ENCODE assay signal across 20 cellular contexts in the genomic region with DNA sequence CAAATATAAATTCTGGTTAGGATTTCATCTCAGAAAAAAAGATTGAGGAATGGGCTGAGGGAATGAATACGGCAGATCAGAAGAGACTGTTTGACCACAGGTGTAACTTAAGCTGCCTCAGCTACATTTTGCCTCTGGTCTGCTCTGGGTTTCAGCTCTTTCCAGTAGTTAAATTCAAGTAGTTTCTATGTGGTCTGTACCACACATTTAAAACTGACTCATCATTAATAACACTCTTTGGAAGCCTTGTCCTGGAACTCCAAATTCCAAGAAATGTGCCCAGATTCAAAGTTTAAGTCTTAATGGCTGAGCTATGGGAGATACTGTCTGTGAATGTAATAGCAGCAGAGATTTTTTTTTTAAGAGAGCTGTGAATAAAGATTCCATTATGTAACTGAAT.
A peak's percentile ranks its signal among the peaks of the same experiment; 100 is the strongest.
DNase-seq lines count a peak whose midpoint lies in the region; ATAC-seq, FAIRE-seq and TF ChIP-seq lines count a peak whose summit lies in the region.
"Had no signal": no experiment of that assay in that cellular context is flagged by ENCODE, and none has a peak within 500 bp of the region (broad histone marks: within the 10 kb centered on the region; RNA-seq: fewer than 3 reads in every experiment).

No MANE protein-coding gene starts in this region.

- H3K9me3 ChIP-seq in K562 (replicated peaks; ENCODE audit: control insufficient read depth, insufficient read depth, low read depth, low read length) (no peaks in the 10 kb centered on the region), A673 (ENCODE audit: low read depth, low read length, poor library complexity, severe bottlenecking) (no peaks in the 10 kb centered on the region)
- H3K9me3 ChIP-seq: gastroesophageal sphincter had no signal

- H3K4me3 ChIP-seq in KMS-11 (IDR thresholded peaks at IDR 0.05; ENCODE audit: insufficient read depth, low read depth, low read length), result peak overlapping the region; percentile 14
- no peak overlapping the region for H3K4me3 ChIP-seq in K562
- H3K4me3 ChIP-seq in coronary artery, result no peak overlapping the region
- no peak overlapping the region for H3K4me3 ChIP-seq in A673 (ENCODE audit: low read depth, low read length, poor library complexity, severe bottlenecking)
- H3K4me3 ChIP-seq: gastroesophageal sphincter had no signal

- no peak for ATAC-seq in K562
- ATAC-seq: gastroesophageal sphincter had no signal

- DNase-seq in COLO829 (ENCODE audit: low spot score), result peak; percentile 29
- DNase-seq in K562 (ENCODE audit: extremely low read depth in 1 of 4, low spot score in 3 of 4), result no peak
- DNase-seq in iris pigment epithelial cell (ENCODE audit: low read depth), result peak; percentile 19
- DNase-seq in GDM1 (lab: John Stamatoyannopoulos, UW), result no peak
- DNase-seq in coronary artery (ENCODE audit: low spot score), result no peak
- no peak for DNase-seq in A673 (ENCODE audit: low spot score)
- DNase-seq in RCC 7860 (ENCODE audit: low spot score), result no peak
- DNase-seq: activated CD4-positive, alpha-beta T cell treated with anti-CD3 and anti-CD28 coated beads, Interleukin-2, amount 10 ng/mL, durations not matched to agents 24 days and 14 days; activated naive CD4-positive, alpha-beta T cell treated with anti-CD3 and anti-CD28 coated beads, Interleukin-2, amount 10 ng/mL, durations not matched to agents 7 days and 5 days; DMS53; H9; kidney glomerular epithelial cell; mammary epithelial cell; NCI-H1694; NCI-H748 treated with DMSO at 0.1 percent for 48 hours; OCI-M1; stimulated activated CD4-positive, alpha-beta T cell treated with anti-CD3 and anti-CD28 coated beads, Interleukin-4, amount 100 ng/mL, for 24 hours; stimulated activated naive CD4-positive, alpha-beta T cell treated with Interleukin-2 at 50 U/mL for 16 hours had no signal

- H3K9ac ChIP-seq in KMS-11, result peak overlapping the region; percentile 23; the same call in 1 of the 2 replicates
- no peak overlapping the region for H3K9ac ChIP-seq in K562 (ENCODE audit: insufficient read depth in 1 of 2, low read depth in 2 of 2, low read length in 2 of 2)

- CTCF ChIA-PET in K562 (lab: Yijun Ruan, JAX; ENCODE audit: low intra/inter-chr PET ratio) (no interaction called here), A673 (lab: Charles Lee) (no interaction called here)

- TF ChIP-seq POLR2A in K562 (conservative IDR thresholded peaks at IDR 0.05), result no peak

- H3K4me2 ChIP-seq in KMS-11 (peak overlapping the region; percentile 59), K562 (ENCODE audit: insufficient read depth, low read length) (no peak overlapping the region)

- H3K36me3 ChIP-seq in KMS-11 (ENCODE audit: insufficient read depth) (no peaks in the 10 kb centered on the region), K562 (ENCODE audit: control insufficient read depth, insufficient read depth, low read length) (no peaks in the 10 kb centered on the region), A673 (ENCODE audit: insufficient read depth, low read length, poor library complexity, severe bottlenecking) (no peaks in the 10 kb centered on the region)
- H3K36me3 ChIP-seq: gastroesophageal sphincter had no signal

- 58% methylated on average over 1 of the region's 1 CpG for WGBS in K562 (ENCODE audit: insufficient coverage, low coverage, missing lambda C conversion rate)

- H3K79me2 ChIP-seq in KMS-11 (ENCODE audit: insufficient read depth, low read depth) (no peaks in the 10 kb centered on the region), K562 (ENCODE audit: control insufficient read depth, insufficient read depth, low read length) (no peaks in the 10 kb centered on the region)

- FAIRE-seq in K562 (lab: Jason Lieb, UNC), result no peak
- FAIRE-seq in RCC 7860 (lab: Jason Lieb, UNC), result no peak

- TF ChIP-seq EP300 in K562 (IDR thresholded peaks at IDR 0.05; ENCODE audit: low read length), result no peak

- in situ Hi-C loops in K562 (cut with MboI), result no loop called here

- H2AFZ ChIP-seq in KMS-11 (ENCODE audit: low read depth) (peak overlapping the region; percentile 42; the same call in 1 of the 2 replicates), K562 (ENCODE audit: low read depth, low read length) (no peak overlapping the region)

- POLR2A ChIA-PET in K562 (lab: Yijun Ruan, JAX) (no interaction called here), A673 (lab: Charles Lee; ENCODE audit: low non-redundant PET) (no interaction called here)

- H3K27me3 ChIP-seq in KMS-11 (ENCODE audit: insufficient read depth, low read depth) (no peaks in the 10 kb centered on the region), K562 (ENCODE audit: control insufficient read depth in 2 of 2, insufficient read depth in 2 of 2, low read length in 2 of 2) (no peaks in the 10 kb centered on the region), A673 (replicated peaks; ENCODE audit: insufficient read depth, low read depth, low read length, poor library complexity) (no peaks in the 10 kb centered on the region)
- H3K27me3 ChIP-seq: gastroesophageal sphincter had no signal

- no peaks in the 10 kb centered on the region for H4K20me1 ChIP-seq in KMS-11 (ENCODE audit: insufficient read depth)
- no peaks in the 10 kb centered on the region for H4K20me1 ChIP-seq in K562 (replicated peaks; ENCODE audit: control insufficient read depth, insufficient read depth, low read length)

- peaks cover 51% of the 10 kb centered on the region for H3K4me1 ChIP-seq in KMS-11 (ENCODE audit: low read depth, poor library complexity, severe bottlenecking)
- peaks cover 0 to 2% of the 10 kb centered on the region in 2 experiments; a peak in 2 of 5 replicates for H3K4me1 ChIP-seq in K562 (replicated peaks in 1 of 2; ENCODE audit: control insufficient read depth in 2 of 2, insufficient read depth in 2 of 2, low read length in 2 of 2)
- H3K4me1 ChIP-seq in A673 (ENCODE audit: insufficient read depth, low read length, poor library complexity, severe bottlenecking), result no peaks in the 10 kb centered on the region

- BruUV-seq in K562 (replicated peaks; lab: Mats Ljungman, UMichigan) (no TSS peak), A673 (replicated peaks; lab: Mats Ljungman, UMichigan) (no TSS peak)

- TF ChIP-seq CTCF in KMS-11 (conservative IDR thresholded peaks at IDR 0.05; ENCODE audit: low read depth, low read length), result no peak
- no peak for TF ChIP-seq CTCF in K562 (IDR thresholded peaks at IDR 0.05 in 2 of 3, conservative IDR thresholded peaks at IDR 0.05 in 1 of 3; ENCODE audit: insufficient read depth in 2 of 3, low read depth in 1 of 3, low read length in 3 of 3)
- TF ChIP-seq CTCF in coronary artery (IDR thresholded peaks at IDR 0.05), result no peak
- TF ChIP-seq CTCF in A673 (conservative IDR thresholded peaks at IDR 0.05; ENCODE audit: low read depth, low read length), result no peak

- intact Hi-C loops in K562 (cut with micrococcal nuclease) (no loop called here), A673 (cut with micrococcal nuclease; ENCODE audit: unreplicated experiment) (no loop called here)

- H3K27ac ChIP-seq in KMS-11 (peak overlapping the region; percentile 74), K562 (ENCODE audit: extremely low read depth, low read depth, low read length) (no peak overlapping the region), coronary artery (no peak overlapping the region), A673 (ENCODE audit: low read depth, low read length, poor library complexity, severe bottlenecking) (no peak overlapping the region)
- H3K27ac ChIP-seq: gastroesophageal sphincter had no signal

- TF ChIP-seq RAD21 in K562 (CRISPR knock-in tag; conservative IDR thresholded peaks at IDR 0.05 in 1 of 2, IDR thresholded peaks at IDR 0.05 in 1 of 2), result no peak

- no peaks in the 10 kb centered on the region for H3K9me1 ChIP-seq in K562 (ENCODE audit: control insufficient read depth, insufficient read depth, low read length)

TF ChIP-seq in K562, 482 proteins besides CTCF, POLR2A, EP300 and RAD21 (continues in another document):
- TF ChIP-seq NELFE (IDR thresholded peaks at IDR 0.05; ENCODE audit: insufficient read depth, insufficient read length) (no peak), HMG20A (CRISPR knock-in tag; conservative IDR thresholded peaks at IDR 0.05) (no peak)
- TF ChIP-seq, protein P1, sequence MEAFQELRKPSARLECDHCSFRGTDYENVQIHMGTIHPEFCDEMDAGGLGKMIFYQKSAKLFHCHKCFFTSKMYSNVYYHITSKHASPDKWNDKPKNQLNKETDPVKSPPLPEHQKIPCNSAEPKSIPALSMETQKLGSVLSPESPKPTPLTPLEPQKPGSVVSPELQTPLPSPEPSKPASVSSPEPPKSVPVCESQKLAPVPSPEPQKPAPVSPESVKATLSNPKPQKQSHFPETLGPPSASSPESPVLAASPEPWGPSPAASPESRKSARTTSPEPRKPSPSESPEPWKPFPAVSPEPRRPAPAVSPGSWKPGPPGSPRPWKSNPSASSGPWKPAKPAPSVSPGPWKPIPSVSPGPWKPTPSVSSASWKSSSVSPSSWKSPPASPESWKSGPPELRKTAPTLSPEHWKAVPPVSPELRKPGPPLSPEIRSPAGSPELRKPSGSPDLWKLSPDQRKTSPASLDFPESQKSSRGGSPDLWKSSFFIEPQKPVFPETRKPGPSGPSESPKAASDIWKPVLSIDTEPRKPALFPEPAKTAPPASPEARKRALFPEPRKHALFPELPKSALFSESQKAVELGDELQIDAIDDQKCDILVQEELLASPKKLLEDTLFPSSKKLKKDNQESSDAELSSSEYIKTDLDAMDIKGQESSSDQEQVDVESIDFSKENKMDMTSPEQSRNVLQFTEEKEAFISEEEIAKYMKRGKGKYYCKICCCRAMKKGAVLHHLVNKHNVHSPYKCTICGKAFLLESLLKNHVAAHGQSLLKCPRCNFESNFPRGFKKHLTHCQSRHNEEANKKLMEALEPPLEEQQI (IDR thresholded peaks at IDR 0.05), result no peak

Comparison
In these comparisons a context has a peak if more than half of its experiments do, and no peak if none do; other contexts are left out.
1. DNase-seq: peak in COLO829 (single experiment) and iris pigment epithelial cell (single experiment); none in K562 (0 of 4), GDM1 (single experiment), coronary artery (single experiment), A673 (single experiment) and RCC 7860 (single experiment).